Comparison of ENCODE assay signal across 8 cellular contexts in genomic region chr15:66774001-66774814, GRCh38.
DNase-seq lines count a peak whose midpoint lies in the region; ATAC-seq and TF ChIP-seq lines count a peak whose summit lies in the region.

No MANE protein-coding gene starts in this region.

- WGBS in gastroesophageal sphincter (ENCODE audit: low coverage in 1 of 2), 2 donors: 17 to 48% methylated on average over 1 to 4 of the region's 19 CpGs
- no CpG with 5 or more reads among the region's 19 CpGs for WGBS in neuronal stem cell (ENCODE audit: extremely low coverage in 2 of 2, insufficient read length in 2 of 2, insufficient replicate concordance in 1 of 2), 2 donors

- no TSS peak for BruUV-seq in PC-9 (replicated peaks; lab: Mats Ljungman, UMichigan)

- no peak overlapping the region for H2BK5ac ChIP-seq in neuronal stem cell (ENCODE audit: low read length)

- peak overlapping the region; percentile 96 for H3K18ac ChIP-seq in neuronal stem cell (ENCODE audit: low read length)

- POLR2A ChIA-PET in PC-9 (lab: Charles Lee; ENCODE audit: unreplicated experiment): no interaction called here

- H3K4me2 ChIP-seq in PC-9 (no peak overlapping the region), neuronal stem cell (ENCODE audit: insufficient read depth, low read length, poor library complexity, severe bottlenecking) (peak overlapping the region; percentile 51)

- H3K9me3 ChIP-seq in PC-9 (ENCODE audit: insufficient read depth, low read depth) (no peaks in the 10 kb centered on the region), gastroesophageal sphincter (no peaks in the 10 kb centered on the region), neuronal stem cell (replicated peaks in 1 of 2; ENCODE audit: control insufficient read depth in 2 of 2, insufficient read depth in 1 of 2, low read depth in 1 of 2, low read length in 2 of 2) (no peaks in the 10 kb centered on the region), upper lobe of right lung (no peaks in the 10 kb centered on the region)

- no peak overlapping the region for H3K9ac ChIP-seq in neuronal stem cell (ENCODE audit: low read depth, low read length, poor library complexity)

- CTCF ChIA-PET in PC-9 (lab: Charles Lee): interaction anchor here (0.6 to 1.3 kb wide), 3 partner anchors 76 to 105 kb away, joined by 3 to 5 read pairs (median 3); no protein-coding TSS in a partner anchor

- H2BK12ac ChIP-seq in neuronal stem cell (ENCODE audit: low read length): no peak overlapping the region

- H2BK15ac ChIP-seq in neuronal stem cell (ENCODE audit: low read length): peak overlapping the region; percentile 63

- H4K91ac ChIP-seq in neuronal stem cell (ENCODE audit: low read depth, low read length, poor library complexity): no peak overlapping the region

- intact Hi-C loops in PC-9 (cut with micrococcal nuclease; ENCODE audit: unreplicated experiment) (loop anchor here (1.0 to 2.0 kb wide), 5 partner anchors 69 to 171 kb away; no protein-coding TSS in a partner anchor), upper lobe of right lung (cut with DNase I) (loop anchor here (10.0 kb wide), 1 partner anchor 159 kb away; no protein-coding TSS in a partner anchor)
- intact Hi-C loops in activated T-helper 2 cell treated with anti-CD3 and anti-CD28 coated beads, Interferon-gamma antibody, Interleukin-2, Interleukin-4, amounts not matched to agents 10 μg/mL and 5 μg/mL and 100 μg/mL, durations not matched to agents 14 hours and 24 hours and 36 hours (cut with micrococcal nuclease): no loop called here

- H4K20me1 ChIP-seq in PC-9 (ENCODE audit: insufficient read depth): no peaks in the 10 kb centered on the region

- no peak overlapping the region for H3K27ac ChIP-seq in PC-9
- peak overlapping the region; percentile 10 to 80 (median 75) for H3K27ac ChIP-seq in gastroesophageal sphincter
- peak overlapping the region; percentile 89 for H3K27ac ChIP-seq in neuronal stem cell (replicated peaks; ENCODE audit: low read length)
- H3K27ac ChIP-seq in upper lobe of right lung: peak overlapping the region; percentile 51

- TF ChIP-seq CTCF in PC-9 (conservative IDR thresholded peaks at IDR 0.05): peak; percentile 94
- peak in 3 of 4 experiments; percentile 98 to 100 (median 98) for TF ChIP-seq CTCF in gastroesophageal sphincter (IDR thresholded peaks at IDR 0.05)
- TF ChIP-seq CTCF in upper lobe of right lung (IDR thresholded peaks at IDR 0.05): peak; percentile 96

- no peaks in the 10 kb centered on the region for H3K36me3 Mint-ChIP-seq in activated T-helper 2 cell treated with anti-CD3 and anti-CD28 coated beads, Interferon-gamma antibody, Interleukin-2, Interleukin-4, amounts not matched to agents 10 μg/mL and 5 μg/mL and 100 μg/mL, durations not matched to agents 14 hours and 24 hours and 36 hours (ENCODE audit: low read depth)

- no peak for TF ChIP-seq EP300 in gastroesophageal sphincter (IDR thresholded peaks at IDR 0.05)

- ATAC-seq in gastroesophageal sphincter: peak; percentile 90
- peak; percentile 95 for ATAC-seq in upper lobe of right lung
- ATAC-seq in GM21786 (IDR thresholded peaks at IDR 0.05; ENCODE audit: unreplicated experiment): no peak

- DNase-seq in COLO668 (lab: John Stamatoyannopoulos, UW; ENCODE audit: unreplicated experiment): peak; percentile 53
- DNase-seq in HPDE6-E6E7 (ENCODE audit: extremely low spot score): peak; percentile 88
- DNase-seq in PC-9: peak; percentile 66 to 92
- DNase-seq in activated T-helper 2 cell treated with anti-CD3 and anti-CD28 coated beads, Interferon-gamma antibody, Interleukin-2, Interleukin-4, amounts not matched to agents 10 μg/mL and 5 μg/mL and 100 μg/mL, durations not matched to agents 14 hours and 24 hours and 36 hours (ENCODE audit: low spot score): peak; percentile 24
- peak; percentile 87 for DNase-seq in neuronal stem cell (ENCODE audit: low spot score)
- DNase-seq in upper lobe of right lung: peak; percentile 93

- H2BK120ac ChIP-seq in neuronal stem cell (ENCODE audit: low read depth, low read length): peak overlapping the region; percentile 49

- no peak overlapping the region for H3K23ac ChIP-seq in neuronal stem cell (ENCODE audit: low read depth, low read length, poor library complexity)

- H3F3A ChIP-seq in PC-9 (ENCODE audit: insufficient read depth, low read depth): peaks cover 23% of the 10 kb centered on the region; the same call in 1 of the 2 replicates

- no peaks in the 10 kb centered on the region for H3K9me3 Mint-ChIP-seq in activated T-helper 2 cell treated with anti-CD3 and anti-CD28 coated beads, Interferon-gamma antibody, Interleukin-2, Interleukin-4, amounts not matched to agents 10 μg/mL and 5 μg/mL and 100 μg/mL, durations not matched to agents 14 hours and 24 hours and 36 hours

- no peak for TF ChIP-seq POLR2A in gastroesophageal sphincter (IDR thresholded peaks at IDR 0.05)

- H2AK5ac ChIP-seq in neuronal stem cell (ENCODE audit: low read depth, low read length): peak overlapping the region; percentile 92

- no peaks in the 10 kb centered on the region for H3K4me1 Mint-ChIP-seq in activated T-helper 2 cell treated with anti-CD3 and anti-CD28 coated beads, Interferon-gamma antibody, Interleukin-2, Interleukin-4, amounts not matched to agents 10 μg/mL and 5 μg/mL and 100 μg/mL, durations not matched to agents 14 hours and 24 hours and 36 hours (ENCODE audit: low read depth)

- no peaks in the 10 kb centered on the region for H3K27me3 Mint-ChIP-seq in activated T-helper 2 cell treated with anti-CD3 and anti-CD28 coated beads, Interferon-gamma antibody, Interleukin-2, Interleukin-4, amounts not matched to agents 10 μg/mL and 5 μg/mL and 100 μg/mL, durations not matched to agents 14 hours and 24 hours and 36 hours (ENCODE audit: low read depth)

- H2AFZ ChIP-seq in PC-9 (no peak overlapping the region), neuronal stem cell (ENCODE audit: low read length) (peak overlapping the region; percentile 86)

- no peak overlapping the region for H3K4me3 ChIP-seq in PC-9
- H3K4me3 ChIP-seq in gastroesophageal sphincter: no peak overlapping the region
- peak overlapping the region in 1 of 2 donors; percentile 31 for H3K4me3 ChIP-seq in neuronal stem cell (ENCODE audit: low read length in 2 of 2)
- H3K4me3 ChIP-seq in upper lobe of right lung: no peak overlapping the region

- H3K4ac ChIP-seq in neuronal stem cell (ENCODE audit: low read length): peak overlapping the region; percentile 19

- no peaks in the 10 kb centered on the region for H3K9me2 ChIP-seq in PC-9 (ENCODE audit: insufficient read depth)

- H3K4me3 Mint-ChIP-seq in activated T-helper 2 cell treated with anti-CD3 and anti-CD28 coated beads, Interferon-gamma antibody, Interleukin-2, Interleukin-4, amounts not matched to agents 10 μg/mL and 5 μg/mL and 100 μg/mL, durations not matched to agents 14 hours and 24 hours and 36 hours (ENCODE audit: low read depth): no peak overlapping the region

- H3K4me1 ChIP-seq in PC-9 (replicated peaks; ENCODE audit: insufficient read depth): peaks cover 27% of the 10 kb centered on the region
- peaks cover 0 to 38% (median 18%) of the 10 kb centered on the region in 3 donors for H3K4me1 ChIP-seq in gastroesophageal sphincter
- peaks cover 38 to 47% of the 10 kb centered on the region in 2 donors for H3K4me1 ChIP-seq in neuronal stem cell (ENCODE audit: control insufficient read depth in 2 of 2, insufficient read depth in 1 of 2, low read depth in 1 of 2, low read length in 2 of 2)
- H3K4me1 ChIP-seq in upper lobe of right lung: peaks cover 52% of the 10 kb centered on the region

- H4K8ac ChIP-seq in neuronal stem cell (ENCODE audit: low read depth, low read length): no peak overlapping the region

- peaks cover 6% of the 10 kb centered on the region; the same call in 1 of the 2 replicates for H3K79me2 ChIP-seq in PC-9 (ENCODE audit: low read depth)

- no peak overlapping the region for H3K14ac ChIP-seq in neuronal stem cell (ENCODE audit: low read length)

- no peaks in the 10 kb centered on the region for H3K36me3 ChIP-seq in PC-9 (ENCODE audit: low read depth)
- no peaks in the 10 kb centered on the region for H3K36me3 ChIP-seq in gastroesophageal sphincter
- H3K36me3 ChIP-seq in neuronal stem cell (replicated peaks in 1 of 2; ENCODE audit: control insufficient read depth in 2 of 2, insufficient read depth in 2 of 2, low read length in 2 of 2): no peaks in the 10 kb centered on the region
- H3K36me3 ChIP-seq in upper lobe of right lung: no peaks in the 10 kb centered on the region

- no peak overlapping the region for H3K27ac Mint-ChIP-seq in activated T-helper 2 cell treated with anti-CD3 and anti-CD28 coated beads, Interferon-gamma antibody, Interleukin-2, Interleukin-4, amounts not matched to agents 10 μg/mL and 5 μg/mL and 100 μg/mL, durations not matched to agents 14 hours and 24 hours and 36 hours

- H3K27me3 ChIP-seq in PC-9 (ENCODE audit: insufficient read depth, low read depth) (no peaks in the 10 kb centered on the region), gastroesophageal sphincter (no peaks in the 10 kb centered on the region), neuronal stem cell (ENCODE audit: control insufficient read depth in 3 of 3, insufficient read depth in 3 of 3, low read depth in 1 of 3, low read length in 3 of 3) (peaks cover 0 to 2% (median 0%) of the 10 kb centered on the region in 3 experiments), upper lobe of right lung (no peaks in the 10 kb centered on the region)

- H3K79me1 ChIP-seq in neuronal stem cell (ENCODE audit: low read depth, low read length): no peaks in the 10 kb centered on the region

Comparison
In these comparisons a context has a peak if more than half of its experiments do, and no peak if none do; other contexts are left out.
1. DNase-seq: peak in every context shown above with its lines; median percentile 93 in upper lobe of right lung; 88 in HPDE6-E6E7; 87 in neuronal stem cell; 79 in PC-9; 53 in COLO668; 24 in activated T-helper 2 cell treated with anti-CD3 and anti-CD28 coated beads, Interferon-gamma antibody, Interleukin-2, Interleukin-4, amounts not matched to agents 10 μg/mL and 5 μg/mL and 100 μg/mL, durations not matched to agents 14 hours and 24 hours and 36 hours.